ENCODE assay signal across 14 cellular contexts in genomic region chr14:21631084-21631483, GRCh38. TPM values are rescaled to one million over a fixed set of nuclear protein-coding genes. Genes with fewer than 3 reads are reported as not detected.
"Had no signal": no experiment of that assay in that cellular context is flagged by ENCODE, and none has a peak within 500 bp of the region (broad histone marks: within the 10 kb centered on the region; RNA-seq: fewer than 3 reads in every experiment).

No MANE protein-coding gene starts in this region.

- H3K36me3 ChIP-seq: left lung, upper lobe of right lung had no signal

- H3K4me3 ChIP-seq: left lung, psoas muscle, upper lobe of right lung had no signal

- H3K4me1 ChIP-seq: left lung, psoas muscle, upper lobe of right lung had no signal

- H3K9me3 ChIP-seq: left lung, psoas muscle, upper lobe of right lung had no signal

- DNase-seq: activated gamma-delta T cell; amygdala; cerebellar nuclear complex; dermis blood vessel endothelial cell; glutamatergic neuron; left lung; nucleus accumbens; psoas muscle; stimulated activated CD4-positive, alpha-beta T cell treated with anti-CD3 and anti-CD28 coated beads, Interleukin-4, amount 100 ng/mL, for 1 hour; stimulated activated CD8-positive, alpha-beta memory T cell treated with anti-CD3 and anti-CD28 coated beads, Interleukin-4, amount 100 ng/mL, for 48 hours; upper lobe of right lung had no signal

- H3K27ac ChIP-seq: left lung, psoas muscle, upper lobe of right lung had no signal

- H3K27me3 ChIP-seq: left lung, upper lobe of right lung had no signal

RNA-seq across cellular contexts. Expression of gene OR10G2, which starts 3.7 kb away (rescaled TPM):
- total RNA-seq: dermis blood vessel endothelial cell; left lung; mucosa of gallbladder; natural killer cell treated with Interleukin-12 subunit alpha and Interleukin-12 subunit beta and Interleukin-15 and Interleukin-18, amount 100 ng/mL, for 72 hours; psoas muscle; temporal lobe; upper lobe of right lung had no signal

RNA-seq across cellular contexts. Expression of gene OR4E2, which starts 22.6 kb away (rescaled TPM):
- total RNA-seq: dermis blood vessel endothelial cell; left lung; mucosa of gallbladder; natural killer cell treated with Interleukin-12 subunit alpha and Interleukin-12 subunit beta and Interleukin-15 and Interleukin-18, amount 100 ng/mL, for 72 hours; psoas muscle; temporal lobe; upper lobe of right lung had no signal

RNA-seq across cellular contexts. Expression of gene OR4E1, which starts 42.5 kb away (rescaled TPM):
- total RNA-seq: dermis blood vessel endothelial cell; left lung; mucosa of gallbladder; natural killer cell treated with Interleukin-12 subunit alpha and Interleukin-12 subunit beta and Interleukin-15 and Interleukin-18, amount 100 ng/mL, for 72 hours; psoas muscle; temporal lobe; upper lobe of right lung had no signal

RNA-seq across cellular contexts. Expression of gene OR10G3, which starts 51.2 kb away (rescaled TPM):
- total RNA-seq: dermis blood vessel endothelial cell; left lung; mucosa of gallbladder; natural killer cell treated with Interleukin-12 subunit alpha and Interleukin-12 subunit beta and Interleukin-15 and Interleukin-18, amount 100 ng/mL, for 72 hours; psoas muscle; temporal lobe; upper lobe of right lung had no signal
